In genomic region chr5:80082731-80083114, GRCh38 we compare ENCODE assay signal across 8 cellular contexts. TPM values are rescaled to one million over a fixed set of nuclear protein-coding genes. Genes with fewer than 3 reads are reported as not detected.
DNase-seq lines count a peak whose midpoint lies in the region; ATAC-seq, FAIRE-seq and TF ChIP-seq lines count a peak whose summit lies in the region.

No MANE protein-coding gene starts in this region.

- WGBS in K562 (ENCODE audit: insufficient coverage, low coverage, missing lambda C conversion rate), result 2% methylated on average over 7 of the region's 16 CpGs
- WGBS in iPS DF 6.9 (ENCODE audit: insufficient coverage, insufficient read length), result no CpG with 5 or more reads among the region's 16 CpGs

- CTCF ChIA-PET in K562 (lab: Yijun Ruan, JAX; ENCODE audit: low intra/inter-chr PET ratio), result interaction anchor here (0.6 to 1.3 kb wide), 4 partner anchors 18 to 204 kb away, joined by 3 to 5 read pairs (median 5); no protein-coding TSS in a partner anchor

- no peaks in the 10 kb centered on the region for H3K36me3 ChIP-seq in K562 (ENCODE audit: control insufficient read depth, insufficient read depth, low read length)
- H3K36me3 ChIP-seq in iPS DF 6.9 (ENCODE audit: control insufficient read depth, insufficient read depth, low read length), result no peaks in the 10 kb centered on the region
- no peaks in the 10 kb centered on the region for H3K36me3 ChIP-seq in skeletal muscle satellite cell (ENCODE audit: insufficient read depth, low read length)

- POLR2A ChIA-PET in K562 (lab: Yijun Ruan, JAX), result no interaction called here

- peaks cover 0 to 12% of the 10 kb centered on the region in 2 experiments; a peak in 3 of 5 replicates for H3K27me3 ChIP-seq in K562 (ENCODE audit: control insufficient read depth in 2 of 2, insufficient read depth in 2 of 2, low read length in 2 of 2)
- H3K27me3 ChIP-seq in iPS DF 6.9 (ENCODE audit: control insufficient read depth, insufficient read depth, low read length), result no peaks in the 10 kb centered on the region
- peaks cover 6% of the 10 kb centered on the region for H3K27me3 ChIP-seq in skeletal muscle satellite cell (ENCODE audit: control insufficient read depth, insufficient read depth, low read length)

- TF ChIP-seq RAD21 in K562 (CRISPR knock-in tag; conservative IDR thresholded peaks at IDR 0.05 in 1 of 2, IDR thresholded peaks at IDR 0.05 in 1 of 2), result peak; percentile 82 to 84

- no peak overlapping the region for H3K27ac ChIP-seq in K562 (ENCODE audit: extremely low read depth, low read depth, low read length)
- H3K27ac ChIP-seq in iPS DF 6.9 (ENCODE audit: low read length), result no peak overlapping the region

- H4K20me1 ChIP-seq in K562 (replicated peaks; ENCODE audit: control insufficient read depth, insufficient read depth, low read length), result no peaks in the 10 kb centered on the region

- peak; percentile 78 to 93 (median 80) for TF ChIP-seq CTCF in K562 (IDR thresholded peaks at IDR 0.05 in 2 of 3, conservative IDR thresholded peaks at IDR 0.05 in 1 of 3; ENCODE audit: insufficient read depth in 2 of 3, low read depth in 1 of 3, low read length in 3 of 3)

- in situ Hi-C loops in K562 (cut with MboI), result loop anchor here (10.0 kb wide), 2 partner anchors 592 to 1068 kb away; no protein-coding TSS in a partner anchor

- no peaks in the 10 kb centered on the region for H3K79me2 ChIP-seq in K562 (ENCODE audit: control insufficient read depth, insufficient read depth, low read length)

- no TSS peak for BruUV-seq in K562 (replicated peaks; lab: Mats Ljungman, UMichigan)

- ATAC-seq in K562 (peak; percentile 97), HG03442 (IDR thresholded peaks at IDR 0.05; ENCODE audit: unreplicated experiment) (no peak), GM21360 (IDR thresholded peaks at IDR 0.05; ENCODE audit: unreplicated experiment) (no peak)

- H3K4me3 ChIP-seq in K562, result peak overlapping the region; percentile 3; the same call in 1 of the 2 replicates
- H3K4me3 ChIP-seq in iPS DF 6.9 (ENCODE audit: low read length), result no peak overlapping the region
- H3K4me3 ChIP-seq in skeletal muscle satellite cell (ENCODE audit: low read length), result peak overlapping the region; percentile 46

- no peak for TF ChIP-seq EP300 in K562 (IDR thresholded peaks at IDR 0.05; ENCODE audit: low read length)

- no peak for TF ChIP-seq POLR2A in K562 (conservative IDR thresholded peaks at IDR 0.05)

- peak; percentile 67 for DNase-seq in DMS53 treated with DMSO at 0.1 percent for 48 hours (lab: John Stamatoyannopoulos, UW; ENCODE audit: unreplicated experiment)
- peak; percentile 72 for DNase-seq in M059J (ENCODE audit: low read depth)
- peak; percentile 4 for DNase-seq in T follicular helper cell (ENCODE audit: low read depth)
- peak; percentile 83 to 91 (median 88) for DNase-seq in K562 (ENCODE audit: extremely low read depth in 1 of 4, low spot score in 3 of 4)
- DNase-seq in iPS DF 6.9 (ENCODE audit: low read depth, low spot score), result peak; percentile 61

- FAIRE-seq in K562 (lab: Jason Lieb, UNC), result no peak

- H2AFZ ChIP-seq in K562 (ENCODE audit: low read depth, low read length), result peak overlapping the region; percentile 89

- H3K9me3 ChIP-seq in K562 (replicated peaks; ENCODE audit: control insufficient read depth, insufficient read depth, low read depth, low read length), result no peaks in the 10 kb centered on the region
- H3K9me3 ChIP-seq in iPS DF 6.9 (ENCODE audit: control insufficient read depth, insufficient read depth, low read length), result no peaks in the 10 kb centered on the region
- no peaks in the 10 kb centered on the region for H3K9me3 ChIP-seq in skeletal muscle satellite cell (replicated peaks; ENCODE audit: low read length)

- H3K4me1 ChIP-seq in K562 (replicated peaks in 1 of 2; ENCODE audit: control insufficient read depth in 2 of 2, insufficient read depth in 2 of 2, low read length in 2 of 2) (peaks cover 0 to 12% of the 10 kb centered on the region in 2 experiments; a peak in 3 of 5 replicates), iPS DF 6.9 (ENCODE audit: control insufficient read depth, insufficient read depth, low read length) (no peaks in the 10 kb centered on the region; the same call in 1 of the 2 replicates), skeletal muscle satellite cell (ENCODE audit: control insufficient read depth, insufficient read depth, low read length) (peaks cover 11% of the 10 kb centered on the region)

- peak overlapping the region; percentile 66 for H3K4me2 ChIP-seq in K562 (ENCODE audit: insufficient read depth, low read length)
- peak overlapping the region; percentile 79 for H3K4me2 ChIP-seq in skeletal muscle satellite cell (ENCODE audit: low read length)

- no peaks in the 10 kb centered on the region for H3K9me1 ChIP-seq in K562 (ENCODE audit: control insufficient read depth, insufficient read depth, low read length)

- H3K9ac ChIP-seq in K562 (ENCODE audit: insufficient read depth in 1 of 2, low read depth in 2 of 2, low read length in 2 of 2), result peak overlapping the region in 1 of 2 experiments; percentile 39; a peak in 2 of 4 replicates
- peak overlapping the region; percentile 18 for H3K9ac ChIP-seq in skeletal muscle satellite cell (ENCODE audit: low read depth, low read length)

- intact Hi-C loops in K562 (cut with micrococcal nuclease), result loop anchor here (1.0 to 10.0 kb wide), 5 partner anchors 204 to 1058 kb away; no protein-coding TSS in a partner anchor

TF ChIP-seq in K562, 482 proteins besides CTCF, POLR2A, EP300 and RAD21 (continues in another document):
- peak; percentile 11 for TF ChIP-seq ZFP36 (IDR thresholded peaks at IDR 0.05; ENCODE audit: low read depth, low read length, partially characterized antibody)
- TF ChIP-seq ZNF655 (CRISPR knock-in tag; IDR thresholded peaks at IDR 0.05), result no peak
- peak; percentile 98 for TF ChIP-seq ZBTB7A (IDR thresholded peaks at IDR 0.05; ENCODE audit: borderline replicate concordance, control insufficient read depth, low read depth, low read length)
- TF ChIP-seq, protein P1, sequence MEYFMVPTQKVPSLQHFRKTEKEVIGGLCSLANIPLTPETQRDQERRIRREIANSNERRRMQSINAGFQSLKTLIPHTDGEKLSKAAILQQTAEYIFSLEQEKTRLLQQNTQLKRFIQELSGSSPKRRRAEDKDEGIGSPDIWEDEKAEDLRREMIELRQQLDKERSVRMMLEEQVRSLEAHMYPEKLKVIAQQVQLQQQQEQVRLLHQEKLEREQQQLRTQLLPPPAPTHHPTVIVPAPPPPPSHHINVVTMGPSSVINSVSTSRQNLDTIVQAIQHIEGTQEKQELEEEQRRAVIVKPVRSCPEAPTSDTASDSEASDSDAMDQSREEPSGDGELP (CRISPR knock-in tag; IDR thresholded peaks at IDR 0.05; ENCODE audit: borderline replicate concordance), result 0 out of 2 replicates have a peak, but pooled peaks have one; percentile 18
- TF ChIP-seq TOE1 (IDR thresholded peaks at IDR 0.05; ENCODE audit: borderline replicate concordance), result no peak
- no peak for TF ChIP-seq TOE1 (CRISPR knock-in tag; IDR thresholded peaks at IDR 0.05; ENCODE audit: borderline replicate concordance, low read depth)
- peak; percentile 36 to 86; a peak in 2 of 4 replicates for TF ChIP-seq MAZ (CRISPR knock-in tag; conservative IDR thresholded peaks at IDR 0.05 in 1 of 2, IDR thresholded peaks at IDR 0.05 in 1 of 2)

RNA-seq across cellular contexts. Expression of gene THBS4, which starts 47.6 kb away (rescaled TPM):
- 0.22 and 0.79 TPM in 2 replicates for total RNA-seq in M059J (2014; rRNA removed; shearing (Covaris generic))
- not detected in 2 replicates for total RNA-seq in K562 (2011; cell fraction: chromatin; rRNA removed; ENCODE audit: low replicate concordance)
- not detected in 2 replicates for total RNA-seq in K562 (2011; cell fraction: nucleolus; rRNA removed)
- total RNA-seq in K562 (2011; cell fraction: nucleoplasm; rRNA removed), result not detected in 2 replicates
- total RNA-seq in K562 (2014; rRNA removed) (not detected in 2 replicates), K562 (2014; rRNA removed; fragmentation: Illumina TruSeq; extraction: Trizol) (not detected in 2 replicates), K562 (2015; rRNA removed; fragmentation: Illumina TruSeq; extraction: Trizol) (not detected in 2 replicates), K562 (2021) (not detected in 2 replicates)
- polyA plus RNA-seq in K562 (2011; rRNA removed) (not detected in 2 replicates), K562 (2014; fragmentation: Illumina TruSeq; extraction: Trizol) (not detected in 2 replicates), K562 (2014; fragmentation: Nextera tagmentation; extraction: Ambion mirVana) (under 1 TPM; 0.07 to 0.08 TPM), K562 (2014; rRNA removed) (not detected in 2 replicates)
- polyA plus RNA-seq in K562 (2011; cell fraction: cytosol; rRNA removed), result 0.18 TPM in 1 of 2 replicates, not detected in the other
- polyA plus RNA-seq in K562 (2011; cell fraction: nucleus; rRNA removed), result not detected in 2 replicates
- 0.19 TPM in 1 of 2 replicates, not detected in the other for polyA plus RNA-seq in K562 (2012)
- polyA minus RNA-seq in K562 (2011; rRNA and poly(A)+ RNA removed), result 0.06 TPM in 1 of 2 replicates, not detected in the other
- not detected in 2 replicates for polyA minus RNA-seq in K562 (2011; cell fraction: cytosol; rRNA and poly(A)+ RNA removed)
- polyA minus RNA-seq in K562 (2011; cell fraction: nucleus; rRNA and poly(A)+ RNA removed), result not detected in 2 replicates
- 0.44 and 1.8 TPM in 2 replicates for total RNA-seq in skeletal muscle satellite cell (2012; rRNA removed)

Comparison
In these comparisons a context has a peak if more than half of its experiments do, and no peak if none do; other contexts are left out.
1. DNase-seq: peak in every context shown above with its lines; median percentile 88 in K562; 72 in M059J; 67 in DMS53 treated with DMSO at 0.1 percent for 48 hours; 61 in iPS DF 6.9; 4 in T follicular helper cell.